6 cellular contexts compared by ENCODE assay signal in genomic region chr4:127174168-127174567, GRCh38.
"Had no signal": no experiment of that assay in that cellular context is flagged by ENCODE, and none has a peak within 500 bp of the region (broad histone marks: within the 10 kb centered on the region; RNA-seq: fewer than 3 reads in every experiment).

No MANE protein-coding gene starts in this region.

- H3K27me3 Mint-ChIP-seq: IgD-negative memory B cell had no signal

- H3K4me3 Mint-ChIP-seq: GM23338, H9, IgD-negative memory B cell had no signal

- H3K4me1 Mint-ChIP-seq: GM23338, IgD-negative memory B cell had no signal

- H3K4me3 ChIP-seq: GM23338 had no signal

- H3K36me3 Mint-ChIP-seq: IgD-negative memory B cell had no signal

- ATAC-seq: GM23338, HepG2 had no signal

- H3K9me3 Mint-ChIP-seq: H9 had no signal

- H3K27ac ChIP-seq: HL-60 had no signal

- H3K27ac Mint-ChIP-seq: GM23338, H9, IgD-negative memory B cell had no signal

- H3K4me2 ChIP-seq: GM23338 had no signal

- DNase-seq: H9, HCEC 1CT had no signal

- H2AFZ ChIP-seq: GM23338 had no signal
